In the genomic region with DNA sequence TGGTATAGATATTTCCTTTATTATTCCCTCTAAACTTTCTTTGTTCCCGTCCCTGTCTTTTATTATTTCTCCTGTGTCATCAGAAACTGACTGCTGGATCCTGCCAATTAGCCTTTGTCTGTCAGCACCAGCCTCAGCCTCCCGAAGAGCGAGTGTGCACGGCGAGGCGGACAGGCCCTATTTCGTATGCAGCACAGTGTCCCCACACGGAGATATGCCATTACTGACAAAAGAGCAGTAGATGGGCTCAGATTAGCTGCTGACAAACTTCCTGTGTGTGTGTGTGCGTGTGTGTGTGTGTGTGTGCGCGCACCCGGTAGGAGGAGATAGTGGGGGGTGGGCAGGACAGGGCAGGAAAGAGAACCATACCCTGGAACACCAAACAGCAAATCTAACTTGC, we compare ENCODE assay signal across 17 cellular contexts.
DNase-seq lines count a peak whose midpoint lies in the region; ATAC-seq and TF ChIP-seq lines count a peak whose summit lies in the region.
"Had no signal": no experiment of that assay in that cellular context is flagged by ENCODE, and none has a peak within 500 bp of the region (broad histone marks: within the 10 kb centered on the region; RNA-seq: fewer than 3 reads in every experiment).

No MANE protein-coding gene starts in this region.

- peaks cover 29% of the 10 kb centered on the region for H3K4me1 ChIP-seq in BLaER1
- H3K4me1 ChIP-seq: A549 had no signal

- no peak overlapping the region for H3K4me3 Mint-ChIP-seq in central memory CD8-positive, alpha-beta T cell
- no peak overlapping the region for H3K4me3 Mint-ChIP-seq in nephron progenitor cell
- no peak overlapping the region for H3K4me3 Mint-ChIP-seq in stimulated activated naive B cell treated with anti-CD40 and anti-IgM and Interleukin-4, amounts not matched to agents 10 μg/mL and 1 μg/mL and 100 μg/mL, for 72 hours
- H3K4me3 Mint-ChIP-seq: CD4-positive, alpha-beta memory T cell; HFFc6 had no signal

- H3K4me1 Mint-ChIP-seq in central memory CD8-positive, alpha-beta T cell, result no peaks in the 10 kb centered on the region
- H3K4me1 Mint-ChIP-seq in nephron progenitor cell, result peaks cover 6% of the 10 kb centered on the region
- no peaks in the 10 kb centered on the region for H3K4me1 Mint-ChIP-seq in stimulated activated naive B cell treated with anti-CD40 and anti-IgM and Interleukin-4, amounts not matched to agents 10 μg/mL and 1 μg/mL and 100 μg/mL, for 72 hours

- no peaks in the 10 kb centered on the region for H4K20me1 ChIP-seq in BLaER1

- no peak overlapping the region for H3K27ac ChIP-seq in BLaER1
- H3K27ac ChIP-seq: A549 had no signal

- no peaks in the 10 kb centered on the region for H3K36me3 Mint-ChIP-seq in central memory CD8-positive, alpha-beta T cell (ENCODE audit: insufficient read depth)
- H3K36me3 Mint-ChIP-seq in nephron progenitor cell (ENCODE audit: low read depth), result no peaks in the 10 kb centered on the region
- H3K36me3 Mint-ChIP-seq in stimulated activated naive B cell treated with anti-CD40 and anti-IgM and Interleukin-4, amounts not matched to agents 10 μg/mL and 1 μg/mL and 100 μg/mL, for 72 hours, result no peaks in the 10 kb centered on the region

- no peak for ATAC-seq in central memory CD8-positive, alpha-beta T cell (replicated peaks; ENCODE audit: extremely low read depth, poor library complexity, severe bottlenecking)
- ATAC-seq in stimulated activated naive B cell treated with anti-CD40 and anti-IgM and Interleukin-4, amounts not matched to agents 10 μg/mL and 1 μg/mL and 100 μg/mL, for 72 hours (replicated peaks), result no peak
- no peak for ATAC-seq in HG03342 (IDR thresholded peaks at IDR 0.05; ENCODE audit: unreplicated experiment)
- ATAC-seq: A549 had no signal

- no peak overlapping the region for H3K9ac ChIP-seq in BLaER1

- DNase-seq in NCI-H69 (lab: John Stamatoyannopoulos, UW), result peak; percentile 1
- no peak for DNase-seq in central memory CD8-positive, alpha-beta T cell (ENCODE audit: low spot score in 2 of 2)
- DNase-seq in nephron progenitor cell, result no peak
- no peak for DNase-seq in stimulated activated naive B cell treated with anti-CD40 and anti-IgM and Interleukin-4, amounts not matched to agents 10 μg/mL and 1 μg/mL and 100 μg/mL, for 72 hours
- no peak for DNase-seq in RKO (ENCODE audit: low spot score)
- no peak for DNase-seq in NK-92 treated with Interleukin-12 subunit alpha and Interleukin-12 subunit beta, amount 100 ng/mL, for 24 hours (lab: John Stamatoyannopoulos, UW)
- DNase-seq: AML-193; CD4-positive, alpha-beta memory T cell; HFFc6; Karpas-422; MM.1S; NCI-H187 treated with DMSO at 0.1 percent for 48 hours; NCI-H2171; NCI-H510A treated with DMSO at 0.1 percent for 48 hours had no signal

- H3K9me3 ChIP-seq in BLaER1, result peaks cover 4% of the 10 kb centered on the region; the same call in 1 of the 2 replicates

- peak overlapping the region; percentile 11 for H3K27ac Mint-ChIP-seq in central memory CD8-positive, alpha-beta T cell (ENCODE audit: low read depth)
- peak overlapping the region; percentile 0 for H3K27ac Mint-ChIP-seq in nephron progenitor cell
- no peak overlapping the region for H3K27ac Mint-ChIP-seq in stimulated activated naive B cell treated with anti-CD40 and anti-IgM and Interleukin-4, amounts not matched to agents 10 μg/mL and 1 μg/mL and 100 μg/mL, for 72 hours
- H3K27ac Mint-ChIP-seq: CD4-positive, alpha-beta memory T cell; HFFc6 had no signal

- H3K27me3 ChIP-seq in BLaER1, result no peaks in the 10 kb centered on the region

- H3K27me3 Mint-ChIP-seq in central memory CD8-positive, alpha-beta T cell, result peaks cover 35% of the 10 kb centered on the region
- H3K27me3 Mint-ChIP-seq in nephron progenitor cell (ENCODE audit: low read depth, poor library complexity), result peaks cover 5% of the 10 kb centered on the region
- peaks cover 4 to 14% of the 10 kb centered on the region in 2 donors for H3K27me3 Mint-ChIP-seq in stimulated activated naive B cell treated with anti-CD40 and anti-IgM and Interleukin-4, amounts not matched to agents 10 μg/mL and 1 μg/mL and 100 μg/mL, for 72 hours

- H3K36me3 ChIP-seq in BLaER1, result no peaks in the 10 kb centered on the region

- no peaks in the 10 kb centered on the region for H3K9me3 Mint-ChIP-seq in central memory CD8-positive, alpha-beta T cell
- H3K9me3 Mint-ChIP-seq in nephron progenitor cell, result peaks cover 3% of the 10 kb centered on the region
- peaks cover 3 to 8% of the 10 kb centered on the region in 2 donors for H3K9me3 Mint-ChIP-seq in stimulated activated naive B cell treated with anti-CD40 and anti-IgM and Interleukin-4, amounts not matched to agents 10 μg/mL and 1 μg/mL and 100 μg/mL, for 72 hours
- H3K9me3 Mint-ChIP-seq: HFFc6 had no signal

- H3K4me3 ChIP-seq in BLaER1, result no peak overlapping the region
- H3K4me3 ChIP-seq: A549 had no signal

- TF ChIP-seq CTCF in nephron progenitor cell (IDR thresholded peaks at IDR 0.05), result no peak

- peak overlapping the region; percentile 65; the same call in 1 of the 2 replicates for H3K4me2 ChIP-seq in BLaER1
- H3K4me2 ChIP-seq: A549 had no signal
